8 cellular contexts compared by ENCODE assay signal in the genomic region with DNA sequence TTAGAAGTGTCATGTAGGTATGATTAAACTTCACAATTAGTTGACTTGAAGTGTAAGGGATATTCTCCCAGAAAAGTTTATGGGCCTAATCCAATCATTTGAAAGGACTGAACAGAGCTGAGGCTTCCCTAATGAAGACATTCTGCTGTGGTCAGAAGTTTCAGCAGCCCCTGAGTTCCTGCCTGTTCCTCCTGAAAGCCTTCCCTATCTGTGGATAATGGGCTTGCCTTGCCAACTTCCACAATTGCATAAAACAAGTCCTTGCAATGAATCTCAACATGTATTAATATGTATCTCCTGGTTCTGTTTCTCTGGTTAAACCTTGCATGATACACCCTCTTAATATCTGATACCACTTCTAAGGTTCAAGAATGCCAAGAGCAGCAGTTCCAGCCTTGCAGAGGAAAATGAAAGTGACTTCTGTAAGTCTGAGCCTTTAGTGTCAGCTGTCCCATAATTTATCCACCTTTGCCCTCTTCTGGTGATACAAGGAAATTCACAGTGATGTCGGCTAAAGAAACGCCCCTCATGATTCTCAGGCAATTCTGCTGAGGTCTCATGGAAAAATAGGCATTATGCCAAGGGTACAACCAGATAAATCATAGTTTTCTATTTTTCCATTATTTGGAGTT.
A peak's percentile ranks its signal among the peaks of the same experiment; 100 is the strongest.
DNase-seq lines count a peak whose midpoint lies in the region; ATAC-seq and TF ChIP-seq lines count a peak whose summit lies in the region.

No MANE protein-coding gene starts in this region.

- H3F3A ChIP-seq in neural progenitor cell (ENCODE audit: low read depth), result no peaks in the 10 kb centered on the region

- peak; percentile 87 for ATAC-seq in HG02588 (IDR thresholded peaks at IDR 0.05; ENCODE audit: unreplicated experiment)

- H3K4me1 ChIP-seq in fibroblast of lung (ENCODE audit: control insufficient read depth, extremely low read depth, insufficient read depth, low read length) (no peaks in the 10 kb centered on the region), neural progenitor cell (no peaks in the 10 kb centered on the region)

- TF ChIP-seq CTCF in AG09319 (IDR thresholded peaks at IDR 0.05; ENCODE audit: low read depth, low read length) (peak; percentile 55), GM12872 (IDR thresholded peaks at IDR 0.05; ENCODE audit: insufficient read depth, low read depth, low read length) (peak; percentile 61), fibroblast of lung (conservative IDR thresholded peaks at IDR 0.05 in 1 of 2, IDR thresholded peaks at IDR 0.05 in 1 of 2; ENCODE audit: low read depth in 1 of 2, low read length in 2 of 2) (peak; percentile 29 to 32), neural progenitor cell (IDR thresholded peaks at IDR 0.05) (peak; percentile 69)

- H2AFZ ChIP-seq in fibroblast of lung (ENCODE audit: low read length) (no peak overlapping the region), neural progenitor cell (replicated peaks) (no peak overlapping the region)

- H3K9me3 ChIP-seq in fibroblast of lung (ENCODE audit: control insufficient read depth, insufficient read depth, low read depth, low read length) (no peaks in the 10 kb centered on the region), neural progenitor cell (ENCODE audit: low read depth) (no peaks in the 10 kb centered on the region)

- no peak overlapping the region for H3K4me3 Mint-ChIP-seq in neural progenitor cell

- H3K36me3 Mint-ChIP-seq in neural progenitor cell, result no peaks in the 10 kb centered on the region

- no peaks in the 10 kb centered on the region for H3K27me3 Mint-ChIP-seq in neural progenitor cell (ENCODE audit: insufficient read depth, low read depth)

- H3K9me3 Mint-ChIP-seq in neural progenitor cell, result no peaks in the 10 kb centered on the region

- no peaks in the 10 kb centered on the region for H3K4me1 Mint-ChIP-seq in neural progenitor cell

- H3K27ac ChIP-seq in fibroblast of lung (ENCODE audit: insufficient read depth, low read length) (no peak overlapping the region), neural progenitor cell (no peak overlapping the region)

- no peaks in the 10 kb centered on the region for H3K36me3 ChIP-seq in fibroblast of lung (ENCODE audit: control insufficient read depth, insufficient read depth, low read length)
- H3K36me3 ChIP-seq in neural progenitor cell, result no peaks in the 10 kb centered on the region

- no peak overlapping the region for H3K4me3 ChIP-seq in fibroblast of lung (replicated peaks in 1 of 4; ENCODE audit: control extremely low read depth in 1 of 4, insufficient read depth in 1 of 4, low read depth in 3 of 4, low read length in 4 of 4)
- no peak overlapping the region for H3K4me3 ChIP-seq in neural progenitor cell

- H3K9ac ChIP-seq in fibroblast of lung (ENCODE audit: insufficient read depth, low read length) (no peak overlapping the region), neural progenitor cell (no peak overlapping the region)

- H3K79me2 ChIP-seq in fibroblast of lung (ENCODE audit: control insufficient read depth, insufficient read depth, low read length), result no peaks in the 10 kb centered on the region
- no peaks in the 10 kb centered on the region for H3K79me2 ChIP-seq in neural progenitor cell (ENCODE audit: low read depth)

- H3K27me3 ChIP-seq in fibroblast of lung (ENCODE audit: control insufficient read depth, insufficient read depth, low read length) (peaks cover 5% of the 10 kb centered on the region), neural progenitor cell (no peaks in the 10 kb centered on the region)

- no peak overlapping the region for H3K27ac Mint-ChIP-seq in neural progenitor cell

- no peak overlapping the region for H3K4me2 ChIP-seq in fibroblast of lung (ENCODE audit: extremely low read depth, insufficient read depth, low read length)
- no peak overlapping the region for H3K4me2 ChIP-seq in neural progenitor cell

- DNase-seq in AG09319 (ENCODE audit: extremely low read depth, low read depth) (peak; percentile 25), NCI-H1092 (lab: John Stamatoyannopoulos, UW) (peak; percentile 25), SW480 (ENCODE audit: low spot score) (peak; percentile 65), fibroblast of lung (ENCODE audit: low read depth in 2 of 2) (peak; percentile 26 to 35), neural progenitor cell (ENCODE audit: low spot score) (peak; percentile 64), ureter (ENCODE audit: low spot score) (no peak)

- H4K20me1 ChIP-seq in fibroblast of lung (ENCODE audit: control insufficient read depth, extremely low read depth, insufficient read depth, low read length) (no peaks in the 10 kb centered on the region), neural progenitor cell (ENCODE audit: low read depth) (no peaks in the 10 kb centered on the region)
